In genomic region chr12:116159593-116159992, GRCh38 we compare ENCODE assay signal across 21 cellular contexts.
"Had no signal": no experiment of that assay in that cellular context is flagged by ENCODE, and none has a peak within 500 bp of the region (broad histone marks: within the 10 kb centered on the region; RNA-seq: fewer than 3 reads in every experiment).

No MANE protein-coding gene starts in this region.

- H3K27me3 ChIP-seq: heart right ventricle, neural progenitor cell, sigmoid colon, spleen, upper lobe of right lung had no signal

- H3K9me3 ChIP-seq: heart right ventricle, sigmoid colon, spleen, upper lobe of right lung had no signal

- FAIRE-seq: bronchial epithelial cell had no signal

- H2AFZ ChIP-seq: neural progenitor cell had no signal

- ATAC-seq: activated CD4-positive, alpha-beta T cell treated with anti-CD3 and anti-CD28 coated beads for 36 hours; left lobe of liver; naive thymus-derived CD8-positive, alpha-beta T cell; upper lobe of right lung had no signal

- H3K9ac ChIP-seq: neural progenitor cell had no signal

- H3K4me2 ChIP-seq: neural progenitor cell had no signal

- H3K36me3 ChIP-seq: heart right ventricle, neural progenitor cell, sigmoid colon, spleen, upper lobe of right lung had no signal

- H3K4me3 ChIP-seq: heart right ventricle, lung, neural progenitor cell, sigmoid colon, spleen, upper lobe of right lung had no signal

- DNase-seq: activated B cell treated with CpG ODN at 0.5 μM for 24 hours; activated CD4-positive, alpha-beta T cell treated with anti-CD3 and anti-CD28 coated beads for 36 hours; activated CD4-positive, alpha-beta T cell treated with anti-CD3 and anti-CD28 coated beads, Interleukin-2, amount 50 U/mL, for 4 hours; activated CD8-positive, alpha-beta memory T cell treated with anti-CD3 and anti-CD28 coated beads for 24 hours; activated CD8-positive, alpha-beta memory T cell treated with anti-CD3 and anti-CD28 coated beads, Interleukin-2, amount 50 U/mL, for 4 hours; activated T-cell treated with anti-CD3 and anti-CD28 coated beads, Interleukin-2, amount 50 U/mL, for 24 hours; cortex of kidney; endodermal cell; naive thymus-derived CD8-positive, alpha-beta T cell; retina; sigmoid colon; spleen; stimulated activated CD4-positive, alpha-beta T cell treated with anti-CD3 and anti-CD28 coated beads, Interleukin-4, amount 100 ng/mL, for 1 hour; stimulated activated naive CD4-positive, alpha-beta T cell; T1000; upper lobe of right lung had no signal

- H3K27ac ChIP-seq: sigmoid colon, spleen, upper lobe of right lung had no signal
